Comparison of ENCODE assay signal across 9 cellular contexts in the genomic region with DNA sequence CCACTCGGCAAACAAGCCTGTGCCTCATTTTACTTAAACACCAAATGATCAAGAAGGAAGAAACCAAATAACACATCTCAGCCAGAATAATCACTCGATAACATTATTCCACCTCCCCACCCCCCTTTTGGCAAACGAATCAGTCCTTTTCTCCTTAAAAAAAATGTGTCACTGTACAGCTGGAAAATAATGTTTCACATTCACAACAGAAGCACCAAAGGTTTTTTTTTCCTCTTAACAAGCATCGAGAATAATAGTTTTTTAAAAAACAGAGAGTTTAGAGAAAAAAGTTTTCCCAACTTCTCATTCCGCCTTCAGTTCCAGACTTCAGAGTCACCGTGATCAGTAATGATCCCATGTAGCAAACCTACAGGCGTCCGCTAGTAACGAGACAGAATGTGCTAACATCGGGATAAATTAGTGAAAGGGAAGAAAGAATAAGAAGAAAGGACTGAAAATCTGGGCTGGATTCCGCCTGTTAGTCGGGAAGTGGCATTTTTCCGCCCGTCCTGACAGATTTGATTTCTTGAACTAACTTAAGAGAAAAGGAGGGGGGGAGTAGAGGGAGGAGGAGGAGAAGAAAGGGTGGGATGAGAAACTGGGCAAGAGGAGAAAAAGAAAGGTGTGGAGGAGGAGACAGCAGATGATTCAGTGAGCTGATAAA. TPM values are rescaled to one million over a fixed set of nuclear protein-coding genes. Genes with fewer than 3 reads are reported as not detected.
A peak's percentile ranks its signal among the peaks of the same experiment; 100 is the strongest.
DNase-seq lines count a peak whose midpoint lies in the region; ATAC-seq and TF ChIP-seq lines count a peak whose summit lies in the region.
"Had no signal": no experiment of that assay in that cellular context is flagged by ENCODE, and none has a peak within 500 bp of the region (broad histone marks: within the 10 kb centered on the region; RNA-seq: fewer than 3 reads in every experiment).

A gene with protein sequence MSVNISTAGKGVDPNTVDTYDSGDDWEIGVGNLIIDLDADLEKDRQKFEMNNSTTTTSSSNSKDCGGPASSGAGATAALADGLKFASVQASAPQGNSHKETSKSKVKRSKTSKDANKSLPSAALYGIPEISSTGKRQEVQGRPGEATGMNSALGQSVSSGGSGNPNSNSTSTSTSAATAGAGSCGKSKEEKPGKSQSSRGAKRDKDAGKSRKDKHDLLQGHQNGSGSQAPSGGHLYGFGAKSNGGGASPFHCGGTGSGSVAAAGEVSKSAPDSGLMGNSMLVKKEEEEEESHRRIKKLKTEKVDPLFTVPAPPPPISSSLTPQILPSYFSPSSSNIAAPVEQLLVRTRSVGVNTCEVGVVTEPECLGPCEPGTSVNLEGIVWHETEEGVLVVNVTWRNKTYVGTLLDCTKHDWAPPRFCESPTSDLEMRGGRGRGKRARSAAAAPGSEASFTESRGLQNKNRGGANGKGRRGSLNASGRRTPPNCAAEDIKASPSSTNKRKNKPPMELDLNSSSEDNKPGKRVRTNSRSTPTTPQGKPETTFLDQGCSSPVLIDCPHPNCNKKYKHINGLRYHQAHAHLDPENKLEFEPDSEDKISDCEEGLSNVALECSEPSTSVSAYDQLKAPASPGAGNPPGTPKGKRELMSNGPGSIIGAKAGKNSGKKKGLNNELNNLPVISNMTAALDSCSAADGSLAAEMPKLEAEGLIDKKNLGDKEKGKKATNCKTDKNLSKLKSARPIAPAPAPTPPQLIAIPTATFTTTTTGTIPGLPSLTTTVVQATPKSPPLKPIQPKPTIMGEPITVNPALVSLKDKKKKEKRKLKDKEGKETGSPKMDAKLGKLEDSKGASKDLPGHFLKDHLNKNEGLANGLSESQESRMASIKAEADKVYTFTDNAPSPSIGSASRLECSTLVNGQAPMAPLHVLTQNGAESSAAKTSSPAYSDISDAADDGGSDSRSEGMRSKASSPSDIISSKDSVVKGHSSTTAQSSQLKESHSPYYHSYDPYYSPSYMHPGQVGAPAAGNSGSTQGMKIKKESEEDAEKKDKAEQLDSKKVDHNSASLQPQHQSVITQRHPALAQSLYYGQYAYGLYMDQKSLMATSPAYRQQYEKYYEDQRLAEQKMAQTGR (N-terminal part only) (minus strand): TSS at position 388 of the 664 bp plus-strand sequence. CDS start 1,650 bp downstream, outside the sequence.

- H3K4me2 ChIP-seq in SK-N-SH: peak within 1 kb of the TSS; percentile 93

- H3K4me1 ChIP-seq in SK-N-SH (ENCODE audit: control insufficient read depth in 1 of 2, insufficient read depth in 2 of 2, low read depth in 1 of 2, low read length in 1 of 2) (peaks cover 5 to 35% of the 10 kb centered on the region in 2 experiments; a peak in 2 of 4 replicates), esophagus (ENCODE audit: control insufficient read depth in 2 of 2, insufficient read depth in 2 of 2, low read length in 1 of 2) (no peaks in the 10 kb centered on the region)

- peak within 1 kb of the TSS; percentile 84 for H3K9ac ChIP-seq in SK-N-SH

- H3K9me2 ChIP-seq in SK-N-SH: no peaks in the 10 kb centered on the region

- CTCF ChIA-PET in HEK293T (lab: Yijun Ruan, JAX): interaction anchor here (0.5 to 1.4 kb wide), 4 partner anchors 67 to 187 kb away, joined by 3 to 4 read pairs (median 3); no protein-coding TSS in a partner anchor
- CTCF ChIA-PET in SK-N-SH (lab: Yijun Ruan, JAX): interaction anchor here (1.1 to 1.8 kb wide), 2 partner anchors 28 to 143 kb away, joined by 3 to 4 read pairs; no protein-coding TSS in a partner anchor

- H4K20me1 ChIP-seq in SK-N-SH (ENCODE audit: insufficient read depth): no peaks in the 10 kb centered on the region

- DNase-seq in AG10803 (ENCODE audit: low read depth): no peak
- no peak for DNase-seq in HEK293T (ENCODE audit: extremely low spot score)
- DNase-seq in SK-N-SH: no peak
- no peak for DNase-seq in naive B cell
- no peak for DNase-seq in GDM1 (lab: John Stamatoyannopoulos, UW)

- ATAC-seq in naive B cell (ENCODE audit: low read depth in 2 of 2) (no peak), GM21447 (IDR thresholded peaks at IDR 0.05; ENCODE audit: unreplicated experiment) (no peak), GM21526 (IDR thresholded peaks at IDR 0.05; ENCODE audit: low FRiP score, unreplicated experiment) (no peak)

- H2AFZ ChIP-seq in SK-N-SH (ENCODE audit: low read depth): peak within 1 kb of the TSS; percentile 94

- H3K4me3 Mint-ChIP-seq in naive B cell: no peak within 1 kb of the TSS

- H3K9me3 ChIP-seq in SK-N-SH (no peaks in the 10 kb centered on the region), esophagus (ENCODE audit: control insufficient read depth in 2 of 2, insufficient read depth in 1 of 2, low read depth in 1 of 2, low read length in 1 of 2) (peaks cover 0 to 2% of the 10 kb centered on the region in 2 donors)

- H3K27ac ChIP-seq in SK-N-SH (ENCODE audit: low read depth in 2 of 2, low read length in 1 of 2): peak within 1 kb of the TSS; percentile 85 to 97
- H3K27ac ChIP-seq in esophagus (ENCODE audit: low read depth in 2 of 2, low read length in 1 of 2): peak within 1 kb of the TSS; percentile 85 to 92
- H3K27ac ChIP-seq: HL-60 had no signal

- no peak; a peak in 1 of 4 replicates for TF ChIP-seq EP300 in SK-N-SH (IDR thresholded peaks at IDR 0.05; ENCODE audit: borderline replicate concordance in 1 of 2, low read depth in 1 of 2, low read length in 1 of 2)

- H3K36me3 ChIP-seq in SK-N-SH (replicated peaks in 1 of 2; ENCODE audit: control insufficient read depth in 1 of 2, insufficient read depth in 2 of 2, low read length in 1 of 2) (no peaks in the 10 kb centered on the region), esophagus (ENCODE audit: control insufficient read depth in 2 of 2, insufficient read depth in 2 of 2, low read length in 1 of 2) (no peaks in the 10 kb centered on the region)

- H3K27ac Mint-ChIP-seq in naive B cell: peak within 1 kb of the TSS in 4 of 6 donors; percentile 96 to 100 (median 98)

- H3F3A ChIP-seq in SK-N-SH (replicated peaks; ENCODE audit: insufficient read depth): peaks cover 27% of the 10 kb centered on the region

- TF ChIP-seq CTCF in AG10803 (conservative IDR thresholded peaks at IDR 0.05; ENCODE audit: low read length) (no peak), SK-N-SH (IDR thresholded peaks at IDR 0.05) (no peak)

- H3K27me3 Mint-ChIP-seq in naive B cell: no peaks in the 10 kb centered on the region

- peak within 1 kb of the TSS; percentile 57 for H3K4me3 ChIP-seq in AG10803 (ENCODE audit: low read length)
- peak within 1 kb of the TSS; percentile 67 to 92 for H3K4me3 ChIP-seq in SK-N-SH (ENCODE audit: low read depth in 2 of 2, low read length in 1 of 2)
- peak within 1 kb of the TSS; percentile 36 to 68 for H3K4me3 ChIP-seq in esophagus (ENCODE audit: low read depth in 1 of 2, low read length in 2 of 2)

- H3K36me3 Mint-ChIP-seq in naive B cell: peaks cover 0 to under 1% of the 10 kb centered on the region in 2 donors

- WGBS in SK-N-SH (ENCODE audit: low lambda C conversion rate): 2% methylated on average over 14 of the region's 14 CpGs
- WGBS in esophagus, 2 donors: 3 to 5% methylated on average over 14 of the region's 14 CpGs

- peaks cover 2% of the 10 kb centered on the region; the same call in 1 of the 2 replicates for H3K79me2 ChIP-seq in SK-N-SH (ENCODE audit: insufficient read depth)

- peak; percentile 10 for TF ChIP-seq RAD21 in SK-N-SH (IDR thresholded peaks at IDR 0.05; ENCODE audit: low read length)

- peaks cover 0 to 2% (median 0%) of the 10 kb centered on the region in 7 donors for H3K9me3 Mint-ChIP-seq in naive B cell

- peaks cover 9 to 27% (median 19%) of the 10 kb centered on the region in 3 donors for H3K4me1 Mint-ChIP-seq in naive B cell

- POLR2A ChIA-PET in HEK293T (lab: Yijun Ruan, JAX) (interaction anchor here (0.8 to 5.5 kb wide), 19 partner anchors 9 to 663 kb away, joined by 3 to 50 read pairs (median 4); no protein-coding TSS in a partner anchor), SK-N-SH (lab: Yijun Ruan, JAX) (interaction anchor here (0.6 to 3.9 kb wide), 12 partner anchors 7 to 926 kb away, joined by 3 to 61 read pairs (median 8); no protein-coding TSS in a partner anchor)

- H3K27me3 ChIP-seq in SK-N-SH (ENCODE audit: insufficient read depth): no peaks in the 10 kb centered on the region
- H3K27me3 ChIP-seq in esophagus (ENCODE audit: control insufficient read depth in 1 of 2, insufficient read depth in 2 of 2, low read length in 2 of 2): no peaks in the 10 kb centered on the region

TF ChIP-seq in HEK293T, 16 proteins besides CTCF, POLR2A, EP300 and RAD21:
- TF ChIP-seq ZNF384 (IDR thresholded peaks at IDR 0.05): peak; percentile 56; the same call in 1 of the 2 replicates
- peak; percentile 14; the same call in 1 of the 2 replicates for TF ChIP-seq CTBP1 (IDR thresholded peaks at IDR 0.05; ENCODE audit: borderline replicate concordance)
- no peak for TF ChIP-seq ARNT (IDR thresholded peaks at IDR 0.05)
- TF ChIP-seq ELF4 (IDR thresholded peaks at IDR 0.05): no peak
- no peak for TF ChIP-seq BHLHE40 (IDR thresholded peaks at IDR 0.05; ENCODE audit: borderline replicate concordance)
- TF ChIP-seq SP1 (IDR thresholded peaks at IDR 0.05): no peak

TF ChIP-seq in SK-N-SH, 30 proteins besides CTCF, POLR2A, EP300 and RAD21 (continues in another document):
- peak; percentile 53; the same call in 1 of the 2 replicates for TF ChIP-seq SIN3A (IDR thresholded peaks at IDR 0.05; ENCODE audit: borderline replicate concordance, low read depth, low read length)
- no peak for TF ChIP-seq GATA2 (CRISPR knock-in tag; IDR thresholded peaks at IDR 0.05)
- TF ChIP-seq TAF1 (IDR thresholded peaks at IDR 0.05; ENCODE audit: borderline replicate concordance, low read depth, low read length): peak; percentile 41; the same call in 1 of the 2 replicates
- TF ChIP-seq, protein P1, sequence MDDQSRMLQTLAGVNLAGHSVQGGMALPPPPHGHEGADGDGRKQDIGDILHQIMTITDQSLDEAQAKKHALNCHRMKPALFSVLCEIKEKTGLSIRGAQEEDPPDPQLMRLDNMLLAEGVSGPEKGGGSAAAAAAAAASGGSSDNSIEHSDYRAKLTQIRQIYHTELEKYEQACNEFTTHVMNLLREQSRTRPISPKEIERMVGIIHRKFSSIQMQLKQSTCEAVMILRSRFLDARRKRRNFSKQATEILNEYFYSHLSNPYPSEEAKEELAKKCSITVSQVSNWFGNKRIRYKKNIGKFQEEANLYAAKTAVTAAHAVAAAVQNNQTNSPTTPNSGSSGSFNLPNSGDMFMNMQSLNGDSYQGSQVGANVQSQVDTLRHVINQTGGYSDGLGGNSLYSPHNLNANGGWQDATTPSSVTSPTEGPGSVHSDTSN (IDR thresholded peaks at IDR 0.05): peak; percentile 41
- TF ChIP-seq RCOR1 (IDR thresholded peaks at IDR 0.05; ENCODE audit: low read length): 0 out of 2 replicates have a peak, but pooled peaks have one; percentile 13
- peak; percentile 66 for TF ChIP-seq MXI1 (IDR thresholded peaks at IDR 0.05; ENCODE audit: low read depth, low read length)
- TF ChIP-seq TEAD4 (IDR thresholded peaks at IDR 0.05; ENCODE audit: borderline replicate concordance, insufficient read depth): no peak

RNA-seq across cellular contexts. Expression of the gene that starts here (rescaled TPM):
- polyA plus RNA-seq in SK-N-SH (2012; rRNA removed): 4.9 and 5.2 TPM in 2 replicates
- polyA plus RNA-seq in SK-N-SH (2012; cell fraction: cytosol; rRNA removed): 3.6 and 4.6 TPM in 2 replicates
- polyA plus RNA-seq in SK-N-SH (2012; cell fraction: nucleus; rRNA removed): 6.3 and 8.8 TPM in 2 replicates
- polyA plus RNA-seq in esophagus: 1 to 10 TPM; 4.1 to 5.9 TPM
- 1 to 10 TPM; 3.7 to 8.7 (median 6.0) TPM for polyA plus RNA-seq in naive B cell (ENCODE audit: low read depth in 6 of 6)
